8 cellular contexts compared by ENCODE assay signal in genomic region chrX:79081895-79082512, GRCh38.
DNase-seq lines count a peak whose midpoint lies in the region; ATAC-seq and TF ChIP-seq lines count a peak whose summit lies in the region.

No MANE protein-coding gene starts in this region.

- H3K4me3 Mint-ChIP-seq in activated CD8-positive, alpha-beta T cell treated with anti-CD3 and anti-CD28 coated beads, Interleukin-2, amount 10 ng/mL, durations not matched to agents 7 days and 5 days, result peak overlapping the region; percentile 70

- no peaks in the 10 kb centered on the region for H3K9me3 Mint-ChIP-seq in activated CD8-positive, alpha-beta T cell treated with anti-CD3 and anti-CD28 coated beads, Interleukin-2, amount 10 ng/mL, durations not matched to agents 7 days and 5 days (ENCODE audit: insufficient read depth)

- H3K27ac ChIP-seq in prostate gland, result no peak overlapping the region

- CTCF ChIA-PET in activated CD8-positive, alpha-beta T cell treated with anti-CD3 and anti-CD28 coated beads, Interleukin-2, amount 10 ng/mL, durations not matched to agents 7 days and 5 days (lab: Charles Lee), result interaction anchor here (0.6 to 2.6 kb wide), 23 partner anchors 9 to 1170 kb away, joined by 3 to 13 read pairs (median 5); partner anchors contain the start of genes P2RY10 and RTL3

- no peaks in the 10 kb centered on the region for H3K27me3 Mint-ChIP-seq in activated CD8-positive, alpha-beta T cell treated with anti-CD3 and anti-CD28 coated beads, Interleukin-2, amount 10 ng/mL, durations not matched to agents 7 days and 5 days (ENCODE audit: low read depth)

- intact Hi-C loops in prostate gland (cut with DNase I), result no loop called here

- peak; percentile 42 for DNase-seq in DMS53 treated with DMSO at 0.1 percent for 48 hours (lab: John Stamatoyannopoulos, UW; ENCODE audit: unreplicated experiment)
- DNase-seq in NB4 (ENCODE audit: low read depth), result peak; percentile 48
- DNase-seq in activated CD8-positive, alpha-beta T cell treated with anti-CD3 and anti-CD28 coated beads, Interleukin-2, amount 10 ng/mL, durations not matched to agents 7 days and 5 days, result peak; percentile 49
- DNase-seq in foreskin fibroblast, result peak in 1 of 2 donors; percentile 68
- DNase-seq in prostate gland (ENCODE audit: low spot score), result no peak
- no peak for DNase-seq in GM19240 (ENCODE audit: insufficient read length, low spot score)
- no peak for DNase-seq in activated CD4-positive, CD25-positive, alpha-beta regulatory T cell treated with anti-CD3 and anti-CD28 coated beads, Interleukin-2, amount 50 U/mL, for 72 hours

- H3K4me1 Mint-ChIP-seq in activated CD8-positive, alpha-beta T cell treated with anti-CD3 and anti-CD28 coated beads, Interleukin-2, amount 10 ng/mL, durations not matched to agents 7 days and 5 days (ENCODE audit: low read depth), result peaks cover 31% of the 10 kb centered on the region

- 14% methylated on average over 6 of the region's 6 CpGs for WGBS in prostate gland

- no peak overlapping the region for H3K4me3 ChIP-seq in NB4 (ENCODE audit: low read depth, low read length)
- no peak overlapping the region for H3K4me3 ChIP-seq in foreskin fibroblast (ENCODE audit: low read depth in 1 of 2, low read length in 2 of 2)
- H3K4me3 ChIP-seq in prostate gland, result no peak overlapping the region

- H3K9me3 ChIP-seq in prostate gland, result no peaks in the 10 kb centered on the region

- TF ChIP-seq CTCF in NB4 (IDR thresholded peaks at IDR 0.05; ENCODE audit: low read depth, low read length) (peak; percentile 25), foreskin fibroblast (IDR thresholded peaks at IDR 0.05; ENCODE audit: low read depth, low read length) (peak; percentile 36), prostate gland (IDR thresholded peaks at IDR 0.05) (peak in 3 of 4 experiments; percentile 39 to 47 (median 40))

- H3K27me3 ChIP-seq in prostate gland (replicated peaks; ENCODE audit: insufficient read depth), result no peaks in the 10 kb centered on the region

- H3K36me3 Mint-ChIP-seq in activated CD8-positive, alpha-beta T cell treated with anti-CD3 and anti-CD28 coated beads, Interleukin-2, amount 10 ng/mL, durations not matched to agents 7 days and 5 days (ENCODE audit: low read depth), result peaks cover 12% of the 10 kb centered on the region

- ATAC-seq in GM19467 (IDR thresholded peaks at IDR 0.05; ENCODE audit: unreplicated experiment), result peak; percentile 57
- ATAC-seq in activated CD8-positive, alpha-beta T cell treated with anti-CD3 and anti-CD28 coated beads, Interleukin-2, amount 10 ng/mL, durations not matched to agents 7 days and 5 days, result peak; percentile 73

- TF ChIP-seq POLR2A in NB4 (IDR thresholded peaks at IDR 0.05; ENCODE audit: extremely low read depth, insufficient read length), result no peak
- no peak for TF ChIP-seq POLR2A in prostate gland (IDR thresholded peaks at IDR 0.05)

- H3K27ac Mint-ChIP-seq in activated CD8-positive, alpha-beta T cell treated with anti-CD3 and anti-CD28 coated beads, Interleukin-2, amount 10 ng/mL, durations not matched to agents 7 days and 5 days, result peak overlapping the region; percentile 71

- no peaks in the 10 kb centered on the region for H3K36me3 ChIP-seq in prostate gland

- no peaks in the 10 kb centered on the region for H3K4me1 ChIP-seq in prostate gland (replicated peaks)

- POLR2A ChIA-PET in activated CD8-positive, alpha-beta T cell treated with anti-CD3 and anti-CD28 coated beads, Interleukin-2, amount 10 ng/mL, durations not matched to agents 7 days and 5 days (lab: Charles Lee), result interaction anchor here (0.9 to 1.1 kb wide), 2 partner anchors 62 to 135 kb away, joined by 3 read pairs; partner anchors contain the start of gene GPR174

Comparison
In these comparisons a context has a peak if more than half of its experiments do, and no peak if none do; other contexts are left out.
1. DNase-seq: peak in DMS53 treated with DMSO at 0.1 percent for 48 hours (single experiment), NB4 (single experiment) and activated CD8-positive, alpha-beta T cell treated with anti-CD3 and anti-CD28 coated beads, Interleukin-2, amount 10 ng/mL, durations not matched to agents 7 days and 5 days (single experiment); none in prostate gland (single experiment), GM19240 (single experiment) and activated CD4-positive, CD25-positive, alpha-beta regulatory T cell treated with anti-CD3 and anti-CD28 coated beads, Interleukin-2, amount 50 U/mL, for 72 hours (single experiment).
2. Peak in every context shown above with its lines, with median percentiles within 50 percentile points of each other: CTCF ChIP-seq.